6 cellular contexts compared by ENCODE assay signal in the genomic region with DNA sequence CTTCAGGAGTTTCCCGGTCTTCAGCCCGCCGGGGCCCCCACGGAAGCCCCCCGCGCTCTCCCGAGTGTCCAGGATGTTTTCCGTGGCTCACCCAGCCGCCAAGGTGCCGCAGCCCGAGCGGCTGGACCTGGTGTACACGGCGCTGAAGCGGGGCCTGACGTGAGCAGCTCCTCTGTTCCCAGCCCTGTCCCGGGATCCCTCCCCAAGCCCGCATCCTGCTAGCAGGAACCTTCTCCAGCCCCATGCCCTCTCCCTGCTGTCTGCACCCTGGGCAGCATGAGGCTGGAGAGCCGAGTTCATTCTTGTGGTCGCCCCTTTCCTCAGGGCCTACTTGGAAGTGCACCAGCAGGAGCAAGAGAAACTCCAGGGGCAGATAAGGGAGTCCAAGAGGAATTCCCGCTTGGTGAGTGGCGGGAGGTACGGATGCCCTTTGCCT. TPM values are rescaled to one million over a fixed set of nuclear protein-coding genes. Genes with fewer than 3 reads are reported as not detected.
DNase-seq lines count a peak whose midpoint lies in the region; ATAC-seq and TF ChIP-seq lines count a peak whose summit lies in the region.

No MANE protein-coding gene starts in this region.

- TF ChIP-seq POLR2A in vagina (IDR thresholded peaks at IDR 0.05), result no peak

- peak overlapping the region; percentile 99 for H3K27ac ChIP-seq in left ventricle myocardium inferior (replicated peaks)
- peak overlapping the region; percentile 92 for H3K27ac ChIP-seq in vagina

- H3K9me3 ChIP-seq in left ventricle myocardium inferior (replicated peaks) (no peaks in the 10 kb centered on the region), vagina (no peaks in the 10 kb centered on the region)

- no peak for DNase-seq in left ventricle myocardium inferior
- no peak for DNase-seq in Right ventricle myocardium superior
- DNase-seq in islet precursor cell, result peak; percentile 83
- peak in 1 of 2 donors; percentile 88 for DNase-seq in vagina (ENCODE audit: extremely low spot score in 2 of 2)
- DNase-seq in GM19240 (ENCODE audit: insufficient read length, low spot score), result no peak

- H3K27me3 ChIP-seq in left ventricle myocardium inferior (ENCODE audit: low read depth), result no peaks in the 10 kb centered on the region
- H3K27me3 ChIP-seq in vagina, result no peaks in the 10 kb centered on the region

- intact Hi-C loops in left ventricle myocardium inferior (cut with micrococcal nuclease), result no loop called here
- intact Hi-C loops in Right ventricle myocardium superior (cut with DNase I), result no loop called here
- intact Hi-C loops in vagina (cut with DNase I), result no loop called here

- TF ChIP-seq CTCF in left ventricle myocardium inferior (IDR thresholded peaks at IDR 0.05; ENCODE audit: borderline replicate concordance) (no peak), vagina (IDR thresholded peaks at IDR 0.05) (no peak)

- H3K4me1 ChIP-seq in left ventricle myocardium inferior (peaks cover 100% of the 10 kb centered on the region), vagina (peaks cover 53% of the 10 kb centered on the region)

- H3K36me3 ChIP-seq in left ventricle myocardium inferior (peaks cover 50% of the 10 kb centered on the region), vagina (peaks cover 2 to 32% of the 10 kb centered on the region in 2 donors)

- no peak for ATAC-seq in Right ventricle myocardium superior (ENCODE audit: poor library complexity)
- no peak for ATAC-seq in HG02610 (IDR thresholded peaks at IDR 0.05; ENCODE audit: unreplicated experiment)

- H3K4me3 ChIP-seq in left ventricle myocardium inferior, result peak overlapping the region; percentile 90
- H3K4me3 ChIP-seq in vagina, result peak overlapping the region; percentile 77 to 84

RNA-seq across cellular contexts. Expression of a gene that starts 10.1 kb away (rescaled TPM):
- total RNA-seq in left ventricle myocardium inferior (79.7 TPM), Right ventricle myocardium superior (73.7 TPM), vagina (54.8 TPM)

RNA-seq across cellular contexts. Expression of a gene that starts 23.6 kb away (rescaled TPM):
- total RNA-seq in left ventricle myocardium inferior (26.1 TPM), Right ventricle myocardium superior (24.9 TPM), vagina (43.2 TPM)

RNA-seq across cellular contexts. Expression of a gene that starts 55.3 kb away (rescaled TPM):
- total RNA-seq in left ventricle myocardium inferior (not detected), Right ventricle myocardium superior (not detected), vagina (not detected)

RNA-seq across cellular contexts. Expression of a gene that starts 57.7 kb away (rescaled TPM):
- 65.8 TPM for total RNA-seq in left ventricle myocardium inferior
- 59.9 TPM for total RNA-seq in Right ventricle myocardium superior
- 110 TPM for total RNA-seq in vagina
